ENCODE assay signal across 8 cellular contexts in the genomic region with DNA sequence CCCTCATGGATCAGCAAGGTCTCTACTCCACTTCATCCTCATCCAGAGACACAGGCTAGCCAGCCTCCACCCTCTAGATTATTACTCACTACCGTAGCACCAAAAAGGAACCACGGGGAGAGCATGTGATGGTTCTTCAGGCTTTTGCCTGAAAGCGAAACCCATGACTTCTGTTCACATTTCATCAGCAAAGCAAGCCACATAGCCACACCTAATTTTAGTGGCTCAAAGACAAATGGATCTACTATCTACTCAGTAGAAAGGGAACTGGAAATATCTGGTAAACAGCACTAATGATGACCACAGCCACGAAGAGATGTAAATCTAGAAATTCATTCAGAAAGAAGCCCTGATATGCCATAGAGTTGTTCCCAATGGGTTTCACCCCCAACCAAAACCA. TPM values are rescaled to one million over a fixed set of nuclear protein-coding genes. Genes with fewer than 3 reads are reported as not detected.
DNase-seq lines count a peak whose midpoint lies in the region; ATAC-seq and TF ChIP-seq lines count a peak whose summit lies in the region.

No MANE protein-coding gene starts in this region.

- intact Hi-C loops in lower lobe of right lung (cut with DNase I): no loop called here

- no peaks in the 10 kb centered on the region for H3K9me3 ChIP-seq in lower lobe of right lung

- peak; percentile 68 for ATAC-seq in GM21723 (IDR thresholded peaks at IDR 0.05; ENCODE audit: unreplicated experiment)
- peak; percentile 70 to 76 for ATAC-seq in lower lobe of right lung
- no peak for ATAC-seq in omental fat pad (ENCODE audit: low FRiP score)

- no peak overlapping the region for H3K4me3 ChIP-seq in lower lobe of right lung

- peak overlapping the region; percentile 5 for H3K27ac ChIP-seq in lower lobe of right lung

- H3K4me1 ChIP-seq in lower lobe of right lung: peaks cover 40% of the 10 kb centered on the region

- TF ChIP-seq CTCF in GM10266 (IDR thresholded peaks at IDR 0.05; ENCODE audit: control insufficient read depth, insufficient read depth, low read depth, missing control alignments) (no peak), lower lobe of right lung (IDR thresholded peaks at IDR 0.05) (no peak), omental fat pad (IDR thresholded peaks at IDR 0.05) (no peak)

- no peaks in the 10 kb centered on the region for H3K36me3 ChIP-seq in lower lobe of right lung

- H3K27me3 ChIP-seq in lower lobe of right lung (ENCODE audit: low read depth): no peaks in the 10 kb centered on the region

- DNase-seq in GM10266 (ENCODE audit: extremely low spot score) (peak; percentile 86), LHCN-M2 (ENCODE audit: low read depth) (peak; percentile 34), lower lobe of right lung (no peak), omental fat pad (ENCODE audit: low spot score) (no peak), cerebellar nuclear complex (lab: John Stamatoyannopoulos, UW) (no peak), SHP77 treated with DMSO at 0.1 percent for 48 hours (lab: John Stamatoyannopoulos, UW) (no peak)
- peak; percentile 64 for DNase-seq in activated CD8-positive, alpha-beta memory T cell treated with anti-CD3 and anti-CD28 coated beads, Interleukin-2, amount 50 U/mL, for 48 hours

RNA-seq across cellular contexts. Expression of gene VCPKMT, which starts 51.4 kb away (rescaled TPM):
- total RNA-seq in LHCN-M2 (2014; rRNA removed): 8.3 and 8.4 TPM in 2 replicates
- 2.4 TPM for polyA plus RNA-seq in LHCN-M2 (2012)
- 8.0 TPM for total RNA-seq in lower lobe of right lung
- total RNA-seq in omental fat pad: 1 to 10 TPM; 3.9 to 9.9 (median 7.7) TPM

Comparison
In these comparisons a context has a peak if more than half of its experiments do, and no peak if none do; other contexts are left out.
1. DNase-seq: peak in GM10266 (single experiment), LHCN-M2 (single experiment) and activated CD8-positive, alpha-beta memory T cell treated with anti-CD3 and anti-CD28 coated beads, Interleukin-2, amount 50 U/mL, for 48 hours (single experiment); none in lower lobe of right lung (single experiment), omental fat pad (single experiment), cerebellar nuclear complex (0 of 2) and SHP77 treated with DMSO at 0.1 percent for 48 hours (single experiment).